In the genomic region with DNA sequence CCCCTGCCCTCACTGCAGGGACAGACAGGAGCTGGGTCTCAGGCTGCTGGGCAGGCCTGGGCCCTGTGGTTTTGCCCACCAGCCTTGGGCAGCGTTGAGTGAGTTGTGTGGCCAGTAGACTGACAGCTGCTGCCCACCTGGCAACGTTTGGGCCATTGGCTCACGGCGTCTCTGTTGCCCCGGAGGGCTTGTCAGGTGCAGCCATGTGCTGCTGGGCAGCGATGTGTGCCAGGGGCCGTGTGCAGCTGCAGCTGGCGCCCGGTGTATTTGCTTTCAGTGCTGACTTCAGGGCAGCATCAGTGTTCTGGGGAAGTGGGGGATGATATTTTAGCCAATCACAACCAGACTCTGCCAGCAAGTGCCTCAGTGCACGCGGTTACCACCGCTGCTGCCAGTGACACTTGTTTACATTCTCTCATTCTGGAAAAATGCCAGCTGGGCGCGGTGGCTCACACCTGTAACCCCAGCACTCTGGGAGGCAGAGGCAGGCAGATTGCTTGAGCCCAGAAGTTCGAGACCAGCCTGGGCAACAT, we compare ENCODE assay signal across 11 cellular contexts. TPM values are rescaled to one million over a fixed set of nuclear protein-coding genes. Genes with fewer than 3 reads are reported as not detected.
DNase-seq lines count a peak whose midpoint lies in the region; ATAC-seq, FAIRE-seq and TF ChIP-seq lines count a peak whose summit lies in the region.
"Had no signal": no experiment of that assay in that cellular context is flagged by ENCODE, and none has a peak within 500 bp of the region (broad histone marks: within the 10 kb centered on the region; RNA-seq: fewer than 3 reads in every experiment).

No MANE protein-coding gene starts in this region.

- CTCF ChIA-PET in CD4-positive, alpha-beta T cell (lab: Charles Lee) = no interaction called here
- CTCF ChIA-PET in HEK293 (lab: Yijun Ruan, JAX) = interaction anchor here (0.9 kb wide), 1 partner anchor 11 kb away, joined by 7 read pairs; no protein-coding TSS in a partner anchor

- FAIRE-seq in kidney (lab: Jason Lieb, UNC) = no peak

- H3K4me1 ChIP-seq in HEK293 (ENCODE audit: control insufficient read depth, insufficient read depth, low read length) = peaks cover 4% of the 10 kb centered on the region; the same call in 1 of the 2 replicates
- peaks cover 17% of the 10 kb centered on the region for H3K4me1 ChIP-seq in OCI-LY1 (ENCODE audit: insufficient read depth, low read length, severe bottlenecking)
- peaks cover 0 to 68% (median 0%) of the 10 kb centered on the region in 3 donors for H3K4me1 ChIP-seq in gastroesophageal sphincter
- H3K4me1 ChIP-seq in kidney (ENCODE audit: control insufficient read depth in 1 of 2, insufficient read depth in 1 of 2, low read depth in 1 of 2, low read length in 2 of 2) = peaks cover 7 to 13% of the 10 kb centered on the region in 2 donors

- peak overlapping the region; percentile 84 for H3K27ac Mint-ChIP-seq in CD4-positive, alpha-beta T cell
- H3K27ac Mint-ChIP-seq: activated T-helper 2 cell treated with anti-CD3 and anti-CD28 coated beads, Interferon-gamma antibody, Interleukin-2, Interleukin-4, amounts not matched to agents 10 μg/mL and 5 μg/mL and 100 μg/mL, durations not matched to agents 14 hours and 24 hours and 36 hours had no signal

- H3K4me2 ChIP-seq in OCI-LY1 (ENCODE audit: low read length) = peak overlapping the region; percentile 33; the same call in 1 of the 2 replicates

- no peaks in the 10 kb centered on the region for H3K27me3 Mint-ChIP-seq in CD4-positive, alpha-beta T cell

- H3K79me2 ChIP-seq in OCI-LY1 (ENCODE audit: insufficient read depth, low read length) = no peaks in the 10 kb centered on the region

- H2AFZ ChIP-seq in OCI-LY1 (ENCODE audit: low read length) = no peak overlapping the region

- no peak for TF ChIP-seq POLR2A in gastroesophageal sphincter (IDR thresholded peaks at IDR 0.05)

- no peaks in the 10 kb centered on the region for H3K9me3 ChIP-seq in CD4-positive, alpha-beta T cell (ENCODE audit: control insufficient read depth, low read length)
- H3K9me3 ChIP-seq in HEK293 (ENCODE audit: control insufficient read depth, insufficient read depth, low read depth, low read length) = no peaks in the 10 kb centered on the region
- no peaks in the 10 kb centered on the region for H3K9me3 ChIP-seq in OCI-LY1 (ENCODE audit: low read length)
- H3K9me3 ChIP-seq in gastroesophageal sphincter = no peaks in the 10 kb centered on the region
- H3K9me3 ChIP-seq in kidney (ENCODE audit: control insufficient read depth in 1 of 2, low read length in 2 of 2) = no peaks in the 10 kb centered on the region
- H3K9me3 ChIP-seq: ovary had no signal

- H3K9ac ChIP-seq in OCI-LY1 (ENCODE audit: low read length) (no peak overlapping the region; the same call in 1 of the 2 replicates), kidney (ENCODE audit: low read length in 2 of 2) (no peak overlapping the region)

- intact Hi-C loops in CD4-positive, alpha-beta T cell (cut with DNase I, micrococcal nuclease) = no loop called here
- intact Hi-C loops in left colon (cut with DNase I, micrococcal nuclease) = no loop called here
- intact Hi-C loops in kidney (cut with DNase I) = no loop called here

- H3K36me3 ChIP-seq in HEK293 (ENCODE audit: control insufficient read depth in 2 of 2, insufficient read depth in 1 of 2, low read length in 2 of 2) (peaks cover 5 to 67% of the 10 kb centered on the region in 2 experiments; a peak in 1 of 3 replicates), OCI-LY1 (ENCODE audit: insufficient read depth, low read length) (peaks cover 17% of the 10 kb centered on the region; the same call in 1 of the 2 replicates), gastroesophageal sphincter (peaks cover 0 to 35% of the 10 kb centered on the region in 2 donors), kidney (ENCODE audit: control insufficient read depth in 1 of 2, insufficient read depth in 2 of 2, low read length in 2 of 2) (peaks cover 4 to 10% of the 10 kb centered on the region in 2 donors)
- H3K36me3 ChIP-seq: ovary had no signal

- peak; percentile 90 for ATAC-seq in CD4-positive, alpha-beta T cell (ENCODE audit: poor library complexity)
- ATAC-seq in left colon (peak; percentile 70), gastroesophageal sphincter (no peak), GM19023 (IDR thresholded peaks at IDR 0.05; ENCODE audit: unreplicated experiment) (no peak)

- H3K36me3 Mint-ChIP-seq in CD4-positive, alpha-beta T cell (ENCODE audit: low read depth) = peaks cover 18% of the 10 kb centered on the region

- no peak overlapping the region for H3K4me3 ChIP-seq in HEK293 (ENCODE audit: low read depth, low read length)
- no peak overlapping the region for H3K4me3 ChIP-seq in OCI-LY1 (ENCODE audit: low read depth, low read length, poor library complexity, severe bottlenecking)
- H3K4me3 ChIP-seq in gastroesophageal sphincter = no peak overlapping the region
- no peak overlapping the region for H3K4me3 ChIP-seq in kidney (ENCODE audit: low read length in 2 of 2)
- H3K4me3 ChIP-seq: ovary had no signal

- no peaks in the 10 kb centered on the region for H4K20me1 ChIP-seq in OCI-LY1 (ENCODE audit: insufficient read depth, low read length)

- H3K27ac ChIP-seq in CD4-positive, alpha-beta T cell (ENCODE audit: low read depth, low read length) = no peak overlapping the region
- H3K27ac ChIP-seq in HEK293 (ENCODE audit: extremely low read depth, low read depth, low read length) (no peak overlapping the region), OCI-LY1 (ENCODE audit: low read depth, low read length, poor library complexity, severe bottlenecking) (peak overlapping the region; percentile 92), gastroesophageal sphincter (no peak overlapping the region), kidney (ENCODE audit: low read depth in 2 of 2, low read length in 2 of 2) (no peak overlapping the region)
- H3K27ac ChIP-seq: ovary had no signal

- POLR2A ChIA-PET in CD4-positive, alpha-beta T cell (lab: Charles Lee) = interaction anchor here (1.0 kb wide), 1 partner anchor 10 kb away, joined by 3 read pairs; a partner anchor contains a TSS
- POLR2A ChIA-PET in HEK293 (lab: Yijun Ruan, JAX) = interaction anchor here (0.5 kb wide), 1 partner anchor 52 kb away, joined by 3 read pairs; no protein-coding TSS in a partner anchor

- peak overlapping the region; percentile 23 for H3K4me3 Mint-ChIP-seq in CD4-positive, alpha-beta T cell

- no peaks in the 10 kb centered on the region for H3F3A ChIP-seq in OCI-LY1 (ENCODE audit: insufficient read depth, low read length)

- no peaks in the 10 kb centered on the region for H3K9me3 Mint-ChIP-seq in CD4-positive, alpha-beta T cell
- H3K9me3 Mint-ChIP-seq: activated T-helper 2 cell treated with anti-CD3 and anti-CD28 coated beads, Interferon-gamma antibody, Interleukin-2, Interleukin-4, amounts not matched to agents 10 μg/mL and 5 μg/mL and 100 μg/mL, durations not matched to agents 14 hours and 24 hours and 36 hours had no signal

- 51% methylated on average over 3 of the region's 15 CpGs; no CpG with 5 or more reads in 1 of the 2 donors for WGBS in gastroesophageal sphincter (ENCODE audit: low coverage in 1 of 2), 2 donors

- peak in 9 of 10 experiments; percentile 27 to 66 (median 39) for DNase-seq in CD4-positive, alpha-beta T cell
- peak; percentile 43 to 61 for DNase-seq in left colon
- DNase-seq in kidney = no peak
- no peak for DNase-seq in iPS-NIHi7 (ENCODE audit: extremely low spot score)

- peaks cover 48% of the 10 kb centered on the region for H3K4me1 Mint-ChIP-seq in CD4-positive, alpha-beta T cell (ENCODE audit: low read depth)

- H3K9me2 ChIP-seq in OCI-LY1 (ENCODE audit: low read depth, low read length) = no peaks in the 10 kb centered on the region

- no peaks in the 10 kb centered on the region for H3K27me3 ChIP-seq in CD4-positive, alpha-beta T cell (ENCODE audit: control insufficient read depth, insufficient read depth, low read length)
- H3K27me3 ChIP-seq in OCI-LY1 (ENCODE audit: insufficient read depth, low read length) (no peaks in the 10 kb centered on the region), gastroesophageal sphincter (no peaks in the 10 kb centered on the region)
- H3K27me3 ChIP-seq: ovary had no signal

- TF ChIP-seq CTCF in CD4-positive, alpha-beta T cell (IDR thresholded peaks at IDR 0.05) = no peak
- no peak for TF ChIP-seq CTCF in HEK293 (tag by site-specific recombination; IDR thresholded peaks at IDR 0.05)
- TF ChIP-seq CTCF in OCI-LY1 (IDR thresholded peaks at IDR 0.05; ENCODE audit: low read length) = no peak
- no peak for TF ChIP-seq CTCF in gastroesophageal sphincter (IDR thresholded peaks at IDR 0.05)
- no peak for TF ChIP-seq CTCF in kidney (IDR thresholded peaks at IDR 0.05; ENCODE audit: borderline replicate concordance, extremely low read depth, insufficient read depth)

- TF ChIP-seq EP300 in gastroesophageal sphincter (IDR thresholded peaks at IDR 0.05) = no peak

RNA-seq across cellular contexts. Expression of a gene that starts 10.6 kb away (rescaled TPM):
- total RNA-seq in CD4-positive, alpha-beta T cell = 100 to 1,000 TPM; 109 to 116 TPM
- total RNA-seq in left colon (10 to 100 TPM; 39.7 to 47.2 TPM), gastroesophageal sphincter (10 to 100 TPM; 17.6 to 32.9 (median 23.0) TPM), kidney (48.0 TPM)
- 28.4 TPM for polyA plus RNA-seq in kidney (ENCODE audit: insufficient read depth, low read depth, low replicate concordance)

RNA-seq across cellular contexts. Expression of a gene that starts 16.3 kb away (rescaled TPM):
- total RNA-seq in CD4-positive, alpha-beta T cell = 1 to 10 TPM; 3.9 to 4.7 TPM
- total RNA-seq in left colon (10 to 100 TPM in 1 of 2 donors, 1 to 10 TPM in 1; 8.8 to 13.6 TPM), gastroesophageal sphincter (10 to 100 TPM; 16.5 to 30.7 (median 20.3) TPM), kidney (12.2 TPM)
- 20.2 TPM for polyA plus RNA-seq in kidney (ENCODE audit: insufficient read depth, low read depth, low replicate concordance)

RNA-seq across cellular contexts. Expression of a gene that starts 22.2 kb away (rescaled TPM):
- 1 to 10 TPM; 5.7 to 6.0 TPM for total RNA-seq in CD4-positive, alpha-beta T cell
- 1 to 10 TPM; 2.2 to 3.5 TPM for total RNA-seq in left colon
- not detected for total RNA-seq in gastroesophageal sphincter
- total RNA-seq in kidney = 9.2 TPM
- 1.2 TPM for polyA plus RNA-seq in kidney (ENCODE audit: insufficient read depth, low read depth, low replicate concordance)

RNA-seq across cellular contexts. Expression of a gene that starts 33.5 kb away (rescaled TPM):
- not detected for total RNA-seq in CD4-positive, alpha-beta T cell
- 1 to 10 TPM; 6.0 to 6.1 TPM for total RNA-seq in left colon
- total RNA-seq in gastroesophageal sphincter = not detected
- not detected for total RNA-seq in kidney
- not detected for polyA plus RNA-seq in kidney (ENCODE audit: insufficient read depth, low read depth, low replicate concordance)
- total RNA-seq: activated T-helper 2 cell treated with anti-CD3 and anti-CD28 coated beads, Interferon-gamma antibody, Interleukin-2, Interleukin-4, amounts not matched to agents 10 μg/mL and 5 μg/mL and 100 μg/mL, durations not matched to agents 14 hours and 24 hours and 36 hours; subcutaneous adipose tissue had no signal
- polyA plus RNA-seq: ovary had no signal

RNA-seq across cellular contexts. Expression of a gene that starts 36.4 kb away (rescaled TPM):
- total RNA-seq in CD4-positive, alpha-beta T cell = not detected
- total RNA-seq in left colon = 10 to 100 TPM; 42.0 to 45.8 TPM
- total RNA-seq in gastroesophageal sphincter = not detected
- total RNA-seq in kidney = 49.8 TPM
- 1,108 TPM for polyA plus RNA-seq in kidney (ENCODE audit: insufficient read depth, low read depth, low replicate concordance)
- total RNA-seq: subcutaneous adipose tissue had no signal

Comparison
In these comparisons a context has a peak if more than half of its experiments do, and no peak if none do; other contexts are left out.
1. ATAC-seq: peak in CD4-positive, alpha-beta T cell (single experiment) and left colon (single experiment); none in gastroesophageal sphincter (single experiment) and GM19023 (single experiment).
2. DNase-seq: peak in CD4-positive, alpha-beta T cell (9 of 10) and left colon (2 of 2); none in kidney (single experiment) and iPS-NIHi7 (single experiment).